ENCODE assay signal across 1 cellular context in genomic region chr19:52689804-52690394, GRCh38.
TF ChIP-seq lines count a peak whose summit lies in the region.

No MANE protein-coding gene starts in this region.

TF ChIP-seq in GM12878, 131 proteins besides CTCF, POLR2A, EP300 and RAD21 (continued from another document and continues in another):
- TF ChIP-seq, protein P1, sequence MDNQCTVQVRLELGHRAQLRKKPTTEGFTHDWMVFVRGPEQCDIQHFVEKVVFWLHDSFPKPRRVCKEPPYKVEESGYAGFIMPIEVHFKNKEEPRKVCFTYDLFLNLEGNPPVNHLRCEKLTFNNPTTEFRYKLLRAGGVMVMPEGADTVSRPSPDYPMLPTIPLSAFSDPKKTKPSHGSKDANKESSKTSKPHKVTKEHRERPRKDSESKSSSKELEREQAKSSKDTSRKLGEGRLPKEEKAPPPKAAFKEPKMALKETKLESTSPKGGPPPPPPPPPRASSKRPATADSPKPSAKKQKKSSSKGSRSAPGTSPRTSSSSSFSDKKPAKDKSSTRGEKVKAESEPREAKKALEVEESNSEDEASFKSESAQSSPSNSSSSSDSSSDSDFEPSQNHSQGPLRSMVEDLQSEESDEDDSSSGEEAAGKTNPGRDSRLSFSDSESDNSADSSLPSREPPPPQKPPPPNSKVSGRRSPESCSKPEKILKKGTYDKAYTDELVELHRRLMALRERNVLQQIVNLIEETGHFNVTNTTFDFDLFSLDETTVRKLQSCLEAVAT (IDR thresholded peaks at IDR 0.05) = peak; percentile 54; the same call in 1 of the 2 replicates
- TF ChIP-seq NFYA (IDR thresholded peaks at IDR 0.05; ENCODE audit: borderline replicate concordance, low read depth, low read length) (no peak), RELA (IDR thresholded peaks at IDR 0.05; ENCODE audit: borderline replicate concordance, partially characterized antibody) (no peak), RUNX3 (IDR thresholded peaks at IDR 0.05; ENCODE audit: low read length) (no peak), FOS (IDR thresholded peaks at IDR 0.05; ENCODE audit: borderline replicate concordance, extremely low read depth, insufficient read length) (no peak), ZNF207 (IDR thresholded peaks at IDR 0.05; ENCODE audit: borderline replicate concordance) (no peak), SMARCA5 (IDR thresholded peaks at IDR 0.05) (no peak), TCF3 (IDR thresholded peaks at IDR 0.05; ENCODE audit: borderline replicate concordance, insufficient read depth, low read depth, low read length) (no peak), POLR2AphosphoS5 (IDR thresholded peaks at IDR 0.05; ENCODE audit: low read length) (no peak), LARP7 (IDR thresholded peaks at IDR 0.05) (no peak), SUPT20H (IDR thresholded peaks at IDR 0.05; ENCODE audit: borderline replicate concordance, control insufficient read depth, low read depth, low read length) (no peak), IKZF1 (conservative IDR thresholded peaks at IDR 0.05) (no peak), FOXK2 (IDR thresholded peaks at IDR 0.05) (no peak), BMI1 (IDR thresholded peaks at IDR 0.05; ENCODE audit: borderline replicate concordance) (no peak), ZNF274 (IDR thresholded peaks at IDR 0.05; ENCODE audit: insufficient read depth, insufficient read length) (no peak), GATAD2B (conservative IDR thresholded peaks at IDR 0.05; ENCODE audit: low read depth) (no peak), RCOR1 (conservative IDR thresholded peaks at IDR 0.05; ENCODE audit: low read depth, low read length) (no peak), ZBTB4 (CRISPR knock-in tag; IDR thresholded peaks at IDR 0.05) (no peak), SIN3A (IDR thresholded peaks at IDR 0.05; ENCODE audit: low read depth, low read length) (no peak), ESRRA (IDR thresholded peaks at IDR 0.05; ENCODE audit: low read length) (no peak), SMC3 (IDR thresholded peaks at IDR 0.05; ENCODE audit: borderline replicate concordance, low read length) (no peak), ZBTB40 (IDR thresholded peaks at IDR 0.05; ENCODE audit: borderline replicate concordance) (no peak), MAX (IDR thresholded peaks at IDR 0.05; ENCODE audit: low read depth, low read length) (no peak), SIX5 (IDR thresholded peaks at IDR 0.05; ENCODE audit: low read depth, low read length, severe bottlenecking) (no peak), MYB (IDR thresholded peaks at IDR 0.05; ENCODE audit: borderline replicate concordance, low read depth, low read length) (no peak), USF2 (IDR thresholded peaks at IDR 0.05; ENCODE audit: borderline replicate concordance, low read depth, low read length) (no peak), BHLHE40 (IDR thresholded peaks at IDR 0.05; ENCODE audit: borderline replicate concordance in 1 of 2, low read depth in 2 of 2, low read length in 1 of 2) (0 out of 4 replicates have a peak, but pooled peaks of 1 of the 2 experiments have one; percentile 27), TARDBP (IDR thresholded peaks at IDR 0.05; ENCODE audit: borderline replicate concordance) (no peak), BCLAF1 (IDR thresholded peaks at IDR 0.05) (no peak), ZNF592 (IDR thresholded peaks at IDR 0.05) (no peak), NKRF (conservative IDR thresholded peaks at IDR 0.05) (no peak; the same call in 1 of the 2 replicates), CREB1 (IDR thresholded peaks at IDR 0.05; ENCODE audit: low read depth) (0 out of 2 replicates have a peak, but pooled peaks have one; percentile 6), MTA2 (IDR thresholded peaks at IDR 0.05; ENCODE audit: low read depth) (no peak)
- TF ChIP-seq, protein P2, sequence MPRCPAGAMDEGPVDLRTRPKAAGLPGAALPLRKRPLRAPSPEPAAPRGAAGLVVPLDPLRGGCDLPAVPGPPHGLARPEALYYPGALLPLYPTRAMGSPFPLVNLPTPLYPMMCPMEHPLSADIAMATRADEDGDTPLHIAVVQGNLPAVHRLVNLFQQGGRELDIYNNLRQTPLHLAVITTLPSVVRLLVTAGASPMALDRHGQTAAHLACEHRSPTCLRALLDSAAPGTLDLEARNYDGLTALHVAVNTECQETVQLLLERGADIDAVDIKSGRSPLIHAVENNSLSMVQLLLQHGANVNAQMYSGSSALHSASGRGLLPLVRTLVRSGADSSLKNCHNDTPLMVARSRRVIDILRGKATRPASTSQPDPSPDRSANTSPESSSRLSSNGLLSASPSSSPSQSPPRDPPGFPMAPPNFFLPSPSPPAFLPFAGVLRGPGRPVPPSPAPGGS (IDR thresholded peaks at IDR 0.05; ENCODE audit: borderline replicate concordance, insufficient read depth, low read depth, low read length, poor library complexity, severe bottlenecking) = no peak
- TF ChIP-seq, protein P3, sequence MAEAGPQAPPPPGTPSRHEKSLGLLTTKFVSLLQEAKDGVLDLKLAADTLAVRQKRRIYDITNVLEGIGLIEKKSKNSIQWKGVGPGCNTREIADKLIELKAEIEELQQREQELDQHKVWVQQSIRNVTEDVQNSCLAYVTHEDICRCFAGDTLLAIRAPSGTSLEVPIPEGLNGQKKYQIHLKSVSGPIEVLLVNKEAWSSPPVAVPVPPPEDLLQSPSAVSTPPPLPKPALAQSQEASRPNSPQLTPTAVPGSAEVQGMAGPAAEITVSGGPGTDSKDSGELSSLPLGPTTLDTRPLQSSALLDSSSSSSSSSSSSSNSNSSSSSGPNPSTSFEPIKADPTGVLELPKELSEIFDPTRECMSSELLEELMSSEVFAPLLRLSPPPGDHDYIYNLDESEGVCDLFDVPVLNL (IDR thresholded peaks at IDR 0.05; ENCODE audit: low read depth, low read length) = 0 out of 2 replicates have a peak, but pooled peaks have one; percentile 41
